Comparison of ENCODE assay signal across 12 cellular contexts in the genomic region with DNA sequence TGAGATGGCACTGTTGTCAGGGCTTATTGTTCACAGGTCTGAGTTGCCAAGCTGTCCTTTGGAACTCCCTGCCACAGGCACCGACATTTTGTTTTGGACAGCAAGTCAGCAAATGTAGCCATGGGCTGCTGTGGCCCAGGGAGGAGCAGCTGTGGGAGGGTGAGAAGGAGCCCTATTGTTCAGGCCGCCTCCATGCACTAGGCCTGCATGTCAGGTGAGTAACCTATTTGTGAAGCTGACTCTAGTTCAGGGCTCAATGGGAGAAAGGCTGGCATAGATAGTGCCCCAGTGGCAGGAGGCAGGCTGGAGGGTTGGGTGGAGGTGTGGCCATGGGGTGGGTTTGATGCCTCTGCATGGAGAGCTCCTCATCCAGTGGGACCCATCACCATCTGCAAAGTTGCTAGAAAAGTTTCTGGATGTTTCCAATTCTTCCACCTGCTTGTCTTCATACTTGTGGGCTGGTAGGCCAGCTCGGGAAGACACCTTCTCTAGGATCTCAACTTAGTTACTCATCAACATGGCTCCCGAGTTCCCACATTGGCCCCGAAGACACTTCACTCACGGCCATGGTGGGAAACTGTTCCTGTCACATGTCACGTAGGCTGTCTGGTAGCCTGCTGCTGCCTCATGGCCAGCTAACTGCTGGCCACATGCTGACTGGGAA. TPM values are rescaled to one million over a fixed set of nuclear protein-coding genes. Genes with fewer than 3 reads are reported as not detected.
DNase-seq lines count a peak whose midpoint lies in the region; ATAC-seq and TF ChIP-seq lines count a peak whose summit lies in the region.
"Had no signal": no experiment of that assay in that cellular context is flagged by ENCODE, and none has a peak within 500 bp of the region (broad histone marks: within the 10 kb centered on the region; RNA-seq: fewer than 3 reads in every experiment).

No MANE protein-coding gene starts in this region.

- H3K27me3 ChIP-seq in ACC112 (ENCODE audit: insufficient read depth, low read length) (no peaks in the 10 kb centered on the region), esophagus muscularis mucosa (no peaks in the 10 kb centered on the region), trophoblast cell (ENCODE audit: insufficient read depth, low read length) (no peaks in the 10 kb centered on the region)

- H2AFZ ChIP-seq in ACC112 (ENCODE audit: low read length, unreplicated experiment) (no peak overlapping the region), trophoblast cell (ENCODE audit: insufficient read depth, low read length, poor library complexity) (no peak overlapping the region)

- no peak overlapping the region for H2AK5ac ChIP-seq in trophoblast cell (ENCODE audit: low read length)

- no peak for TF ChIP-seq CTCF in esophagus muscularis mucosa (IDR thresholded peaks at IDR 0.05)

- H3K4me2 ChIP-seq in trophoblast cell (ENCODE audit: low read length): no peak overlapping the region

- no peak overlapping the region for H3K4ac ChIP-seq in trophoblast cell (ENCODE audit: low read depth, low read length)

- no peak overlapping the region for H4K91ac ChIP-seq in trophoblast cell (ENCODE audit: low read depth, low read length)

- peaks cover 49% of the 10 kb centered on the region for H3K4me1 ChIP-seq in ACC112 (ENCODE audit: control insufficient read depth, insufficient read depth, low read length, unreplicated experiment)
- H3K4me1 ChIP-seq in esophagus muscularis mucosa: peaks cover 73 to 94% (median 90%) of the 10 kb centered on the region in 4 donors
- H3K4me1 ChIP-seq in trophoblast cell (ENCODE audit: control insufficient read depth in 1 of 2, insufficient read depth in 2 of 2, low read length in 2 of 2): peaks cover 45 to 56% of the 10 kb centered on the region in 2 experiments

- no peak overlapping the region for H2BK5ac ChIP-seq in trophoblast cell (ENCODE audit: low read depth, low read length, poor library complexity)

- peaks cover 60% of the 10 kb centered on the region for H3K79me1 ChIP-seq in trophoblast cell (ENCODE audit: low read length)

- H3K9ac ChIP-seq in trophoblast cell (ENCODE audit: low read length): no peak overlapping the region

- H3K18ac ChIP-seq in trophoblast cell (ENCODE audit: low read length): no peak overlapping the region

- DNase-seq in esophagus muscularis mucosa (ENCODE audit: extremely low spot score) (no peak), trophoblast cell (peak; percentile 82 to 83), hypothalamus (lab: John Stamatoyannopoulos, UW) (no peak), OCI-M1 (lab: John Stamatoyannopoulos, UW) (no peak)
- DNase-seq: activated CD4-positive, alpha-beta T cell treated with anti-CD3 and anti-CD28 coated beads, Interleukin-2, amount 10 ng/mL, durations not matched to agents 24 days and 14 days; cerebellar nuclear complex; naive B cell had no signal

- peak overlapping the region; percentile 18 for H4K8ac ChIP-seq in trophoblast cell (ENCODE audit: low read depth, low read length)

- WGBS in esophagus muscularis mucosa: 93% methylated on average over 6 of the region's 7 CpGs
- WGBS in trophoblast cell (ENCODE audit: extremely low coverage, insufficient coverage, insufficient read length): no CpG with 5 or more reads among the region's 7 CpGs

- H3K27ac ChIP-seq in ACC112 (ENCODE audit: low read depth, low read length) (peak overlapping the region; percentile 7; the same call in 1 of the 2 replicates), esophagus muscularis mucosa (replicated peaks in 1 of 4) (peak overlapping the region; percentile 33 to 98 (median 84)), trophoblast cell (ENCODE audit: low read depth, low read length) (peak overlapping the region; percentile 24)

- no peak for TF ChIP-seq POLR2A in esophagus muscularis mucosa (IDR thresholded peaks at IDR 0.05; ENCODE audit: low read depth)

- peaks cover 15% of the 10 kb centered on the region for H3K79me2 ChIP-seq in ACC112 (ENCODE audit: control insufficient read depth, insufficient read depth, low read length, unreplicated experiment)
- H3K79me2 ChIP-seq in trophoblast cell (ENCODE audit: control insufficient read depth, insufficient read depth, low read length, poor library complexity): peaks cover 18% of the 10 kb centered on the region

- no peak for TF ChIP-seq RAD21 in Ishikawa (IDR thresholded peaks at IDR 0.05; ENCODE audit: low read depth)

- H2BK120ac ChIP-seq in trophoblast cell (ENCODE audit: insufficient read depth, low read length, poor library complexity): no peak overlapping the region

- ATAC-seq in GM21447 (IDR thresholded peaks at IDR 0.05; ENCODE audit: unreplicated experiment) (no peak), GM18511 (IDR thresholded peaks at IDR 0.05; ENCODE audit: unreplicated experiment) (no peak)

- intact Hi-C loops in esophagus muscularis mucosa (cut with DNase I): no loop called here

- no peak overlapping the region for H4K12ac ChIP-seq in trophoblast cell (ENCODE audit: low read depth, low read length)

- peak overlapping the region; percentile 3 for H2BK12ac ChIP-seq in trophoblast cell (ENCODE audit: low read length)

- no peak overlapping the region for H3K4me3 ChIP-seq in ACC112 (ENCODE audit: low read depth, low read length)
- no peak overlapping the region for H3K4me3 ChIP-seq in esophagus muscularis mucosa
- H3K4me3 ChIP-seq in trophoblast cell (ENCODE audit: low read depth, low read length): no peak overlapping the region

- no peaks in the 10 kb centered on the region for H3K9me3 ChIP-seq in esophagus muscularis mucosa
- H3K9me3 ChIP-seq in trophoblast cell (ENCODE audit: insufficient read depth, low read depth, low read length): peaks cover 2% of the 10 kb centered on the region

- no peak for TF ChIP-seq EP300 in Ishikawa (IDR thresholded peaks at IDR 0.05; ENCODE audit: borderline replicate concordance)
- no peak for TF ChIP-seq EP300 in esophagus muscularis mucosa (IDR thresholded peaks at IDR 0.05)

- H3K36me3 ChIP-seq in ACC112 (ENCODE audit: insufficient read depth, low read length) (peaks cover 42% of the 10 kb centered on the region), esophagus muscularis mucosa (peaks cover 45 to 88% (median 65%) of the 10 kb centered on the region in 4 donors), trophoblast cell (ENCODE audit: control insufficient read depth in 1 of 2, insufficient read depth in 2 of 2, low read length in 2 of 2) (peaks cover 49 to 51% of the 10 kb centered on the region in 2 experiments)

- no peak overlapping the region for H3K14ac ChIP-seq in trophoblast cell (ENCODE audit: low read length)

- no peak overlapping the region for H3K23ac ChIP-seq in trophoblast cell (ENCODE audit: low read length)

TF ChIP-seq in Ishikawa, 13 proteins besides CTCF, POLR2A, EP300 and RAD21:
- TF ChIP-seq NFIC (IDR thresholded peaks at IDR 0.05) (no peak), FOXM1 (IDR thresholded peaks at IDR 0.05; ENCODE audit: borderline replicate concordance, low read depth) (no peak), YY1 (IDR thresholded peaks at IDR 0.05; ENCODE audit: low read depth) (0 out of 2 replicates have a peak, but pooled peaks have one; percentile 9), ZBTB7A (IDR thresholded peaks at IDR 0.05; ENCODE audit: low read depth) (no peak), CEBPB (IDR thresholded peaks at IDR 0.05) (no peak)
- TF ChIP-seq, protein P1, sequence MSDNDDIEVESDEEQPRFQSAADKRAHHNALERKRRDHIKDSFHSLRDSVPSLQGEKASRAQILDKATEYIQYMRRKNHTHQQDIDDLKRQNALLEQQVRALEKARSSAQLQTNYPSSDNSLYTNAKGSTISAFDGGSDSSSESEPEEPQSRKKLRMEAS (IDR thresholded peaks at IDR 0.05): peak; percentile 36; the same call in 1 of the 2 replicates

RNA-seq across cellular contexts. Expression of gene AMOTL2, which starts 19.5 kb away (rescaled TPM):
- 100 to 1,000 TPM; 111 to 313 (median 155) TPM for total RNA-seq in esophagus muscularis mucosa
- 83.2 and 85.9 TPM in 2 replicates for polyA plus RNA-seq in trophoblast cell (2013)
- total RNA-seq: activated CD4-positive, alpha-beta T cell treated with anti-CD3 and anti-CD28 coated beads, Interleukin-2, amount 10 ng/mL, durations not matched to agents 24 days and 14 days; activated T-helper 2 cell treated with anti-CD3 and anti-CD28 coated beads, Interferon-gamma antibody, Interleukin-2, Interleukin-4, amounts not matched to agents 10 μg/mL and 5 μg/mL and 100 μg/mL, durations not matched to agents 14 hours and 24 hours and 36 hours had no signal

Comparison
In these comparisons a context has a peak if more than half of its experiments do, and no peak if none do; other contexts are left out.
1. H3K27ac ChIP-seq: peak in every context shown above with its lines; median percentile 84 in esophagus muscularis mucosa; 24 in trophoblast cell; 7 in ACC112.
2. DNase-seq: peak in trophoblast cell (2 of 2); none in esophagus muscularis mucosa (single experiment), hypothalamus (0 of 51) and OCI-M1 (single experiment).